In the genomic region with DNA sequence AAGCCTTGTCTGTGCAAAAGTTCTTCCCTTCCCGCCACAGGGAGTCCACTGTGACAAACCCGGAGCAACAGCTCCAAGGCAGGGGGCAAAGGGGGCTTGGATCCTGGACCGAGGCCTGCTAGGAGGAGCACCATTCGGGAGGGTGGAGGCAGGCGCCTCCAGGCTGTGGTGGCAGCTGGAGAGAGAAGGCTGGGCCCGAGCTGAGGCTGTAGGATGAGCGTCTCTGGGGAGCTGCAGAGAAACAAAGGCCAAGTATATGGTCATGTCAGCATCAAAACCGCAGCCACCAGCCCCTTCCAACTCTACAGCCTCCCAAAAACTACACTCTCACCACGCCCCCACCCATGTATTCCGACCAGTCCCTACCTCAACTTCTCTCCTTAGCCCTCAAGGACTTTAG, we compare ENCODE assay signal across 8 cellular contexts. TPM values are rescaled to one million over a fixed set of nuclear protein-coding genes. Genes with fewer than 3 reads are reported as not detected.
DNase-seq lines count a peak whose midpoint lies in the region; FAIRE-seq and TF ChIP-seq lines count a peak whose summit lies in the region.

No MANE protein-coding gene starts in this region.

- in situ Hi-C loops in astrocyte of the spinal cord (cut with HindIII; ENCODE audit: low sequenced_read_pairs) = no loop called here

- no peak for TF ChIP-seq POLR2A in lower leg skin (IDR thresholded peaks at IDR 0.05)
- no peak for TF ChIP-seq POLR2A in GM12891 (IDR thresholded peaks at IDR 0.05; ENCODE audit: low read depth, low read length)

- no peak for FAIRE-seq in GM12891 (lab: Jason Lieb, UNC)

- peaks cover 0 to 25% (median 5%) of the 10 kb centered on the region in 3 donors for H3K36me3 ChIP-seq in tibial artery

- TF ChIP-seq CTCF in astrocyte of the spinal cord (IDR thresholded peaks at IDR 0.05; ENCODE audit: low read depth, low read length) (no peak), lower leg skin (IDR thresholded peaks at IDR 0.05) (no peak), tibial artery (IDR thresholded peaks at IDR 0.05) (no peak)

- WGBS in lower leg skin, 2 donors = 16 to 22% methylated on average over 10 of the region's 10 CpGs

- peak overlapping the region; percentile 84 for H3K4me3 ChIP-seq in astrocyte of the spinal cord (ENCODE audit: low read depth, low read length)
- H3K4me3 ChIP-seq in lower leg skin (ENCODE audit: low read depth, poor library complexity, severe bottlenecking) = peak overlapping the region; percentile 86
- H3K4me3 ChIP-seq in tibial artery = peak overlapping the region; percentile 85 to 97

- peak; percentile 19 for DNase-seq in activated T-cell treated with anti-CD3 and anti-CD28 coated beads, Interleukin-2, amount 50 U/mL, for 1 hour
- DNase-seq in activated T-cell treated with anti-CD3 and anti-CD28 coated beads for 4 hours (no peak), astrocyte of the spinal cord (ENCODE audit: low read depth, low spot score) (no peak), lower leg skin (ENCODE audit: low spot score in 2 of 2) (peak in 1 of 2 donors; percentile 79), tibial artery (peak in 1 of 2 donors; percentile 65), NCI-H1694 (lab: John Stamatoyannopoulos, UW) (no peak), NCI-H1417 (lab: John Stamatoyannopoulos, UW) (no peak), GM12891 (ENCODE audit: insufficient read length, low spot score) (no peak)

- H3K27me3 ChIP-seq in tibial artery = no peaks in the 10 kb centered on the region

- H3K27ac ChIP-seq in tibial artery = peak overlapping the region; percentile 83 to 91

- peaks cover 0 to 62% (median 49%) of the 10 kb centered on the region in 4 donors for H3K4me1 ChIP-seq in tibial artery

- no peaks in the 10 kb centered on the region for H3K9me3 ChIP-seq in tibial artery

- intact Hi-C loops in lower leg skin (cut with DNase I; ENCODE audit: low total_unique reads) = no loop called here
- intact Hi-C loops in tibial artery (cut with DNase I; ENCODE audit: low total_unique reads) = no loop called here

TF ChIP-seq in GM12891, 5 proteins besides CTCF, POLR2A, EP300 and RAD21:
- no peak for TF ChIP-seq POLR2AphosphoS5 (IDR thresholded peaks at IDR 0.05; ENCODE audit: low read depth, low read length)
- TF ChIP-seq POU2F2 (IDR thresholded peaks at IDR 0.05; ENCODE audit: low read depth, low read length) = no peak
- no peak for TF ChIP-seq SPI1 (IDR thresholded peaks at IDR 0.05; ENCODE audit: low read depth, low read length)
- TF ChIP-seq PAX5 (IDR thresholded peaks at IDR 0.05; ENCODE audit: insufficient read depth, low read length, severe bottlenecking) = no peak
- no peak for TF ChIP-seq TAF1 (IDR thresholded peaks at IDR 0.05; ENCODE audit: low read depth, low read length)

RNA-seq across cellular contexts. Expression of a gene that starts 0.6 kb away (rescaled TPM):
- total RNA-seq in lower leg skin = 10 to 100 TPM; 31.4 to 45.4 (median 33.9) TPM
- 6.1 TPM for polyA plus RNA-seq in GM12891 (2012; ENCODE audit: low read depth, missing spikeins)

RNA-seq across cellular contexts. Expression of a gene that starts 12.9 kb away (rescaled TPM):
- 10 to 100 TPM; 34.7 to 50.4 (median 42.6) TPM for total RNA-seq in lower leg skin
- 24.7 TPM for polyA plus RNA-seq in GM12891 (2012; ENCODE audit: low read depth, missing spikeins)

RNA-seq across cellular contexts. Expression of a gene that starts 33.7 kb away (rescaled TPM):
- 10 to 100 TPM; 46.3 to 90.2 (median 65.2) TPM for total RNA-seq in lower leg skin
- polyA plus RNA-seq in GM12891 (2012; ENCODE audit: low read depth, missing spikeins) = 31.6 TPM
